1 cellular context compared by ENCODE assay signal in genomic region chr2:105782123-105782522, GRCh38.
TF ChIP-seq lines count a peak whose summit lies in the region.

No MANE protein-coding gene starts in this region.

TF ChIP-seq in GM23338, 12 proteins besides CTCF, POLR2A, EP300 and RAD21 (continued from another document):
- no peak for TF ChIP-seq ZNF462 (CRISPR knock-in tag; IDR thresholded peaks at IDR 0.05)
TF ChIP-seq in GM23338: peak in this region for 0.
